Comparison of ENCODE assay signal across 24 cellular contexts in the genomic region with DNA sequence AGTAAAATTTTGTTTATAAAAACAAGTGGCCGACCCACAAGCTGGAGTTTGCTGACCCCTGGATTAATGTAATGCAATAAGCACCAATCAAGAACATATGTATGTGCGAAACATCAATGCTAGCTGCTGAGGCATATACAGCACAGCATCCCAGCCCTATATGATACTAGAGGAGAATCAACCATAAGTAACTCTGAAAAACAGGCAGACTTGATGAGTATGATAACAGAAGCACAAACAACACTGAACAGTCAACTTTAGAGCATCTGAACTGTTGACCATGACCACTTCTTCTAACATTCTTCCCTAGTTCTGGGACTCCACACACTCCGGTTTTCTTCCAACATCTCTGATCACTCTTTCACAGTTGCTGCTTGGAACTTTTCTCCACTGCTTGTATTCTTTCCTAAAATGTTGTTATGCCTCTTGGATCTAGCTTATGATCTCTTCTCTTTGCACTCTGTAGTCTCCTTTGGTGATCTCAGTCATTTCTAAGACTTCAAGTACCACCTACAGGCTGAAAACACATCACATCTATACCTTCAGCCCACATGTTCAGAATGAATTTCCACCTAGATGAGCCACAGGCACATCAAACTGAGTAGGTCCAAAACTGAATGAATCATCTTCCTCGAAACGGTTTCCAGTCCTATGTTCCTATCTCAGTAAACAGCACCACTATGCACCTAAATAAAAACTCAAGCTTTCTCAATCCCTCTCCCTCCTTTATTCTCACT. TPM values are rescaled to one million over a fixed set of nuclear protein-coding genes. Genes with fewer than 3 reads are reported as not detected.
A peak's percentile ranks its signal among the peaks of the same experiment; 100 is the strongest.
DNase-seq lines count a peak whose midpoint lies in the region; ATAC-seq, FAIRE-seq and TF ChIP-seq lines count a peak whose summit lies in the region.
"Had no signal": no experiment of that assay in that cellular context is flagged by ENCODE, and none has a peak within 500 bp of the region (broad histone marks: within the 10 kb centered on the region; RNA-seq: fewer than 3 reads in every experiment).

No MANE protein-coding gene starts in this region.

- no peaks in the 10 kb centered on the region for H4K20me1 ChIP-seq in GM12878 (ENCODE audit: control insufficient read depth, insufficient read depth)
- no peaks in the 10 kb centered on the region for H4K20me1 ChIP-seq in hepatocyte (ENCODE audit: insufficient read depth, poor library complexity, severe bottlenecking)
- H4K20me1 ChIP-seq: BLaER1 treated with 17β-estradiol and CSF1 and Interleukin-3, amounts not matched to agents 10 nM and 100 nM had no signal

- WGBS in GM12878 (ENCODE audit: insufficient coverage, insufficient replicate concordance, low lambda C conversion rate, missing lambda C conversion rate) = 2% methylated on average over 5 of the region's 5 CpGs
- 82% methylated on average over 5 of the region's 5 CpGs for WGBS in hepatocyte (ENCODE audit: low lambda C conversion rate, missing lambda C conversion rate)

- H3K36me3 ChIP-seq in GM12878 (ENCODE audit: control insufficient read depth in 2 of 2, insufficient read depth in 2 of 2, low read length in 1 of 2) = no peaks in the 10 kb centered on the region
- H3K36me3 ChIP-seq in hepatocyte (replicated peaks; ENCODE audit: insufficient read depth, low read depth) = no peaks in the 10 kb centered on the region
- H3K36me3 ChIP-seq: BLaER1 treated with 17β-estradiol and CSF1 and Interleukin-3, amounts not matched to agents 10 nM and 100 nM had no signal

- H3K27me3 ChIP-seq in GM12878 (replicated peaks in 1 of 2; ENCODE audit: control insufficient read depth in 2 of 2, insufficient read depth in 2 of 2, low read length in 1 of 2) (no peaks in the 10 kb centered on the region), hepatocyte (no peaks in the 10 kb centered on the region)
- H3K27me3 ChIP-seq: BLaER1 treated with 17β-estradiol and CSF1 and Interleukin-3, amounts not matched to agents 10 nM and 100 nM had no signal

- no peak overlapping the region for H3K4me3 Mint-ChIP-seq in activated CD4-positive, alpha-beta T cell treated with anti-CD3 and anti-CD28 coated beads for 36 hours
- no peak overlapping the region for H3K4me3 Mint-ChIP-seq in stimulated activated effector memory CD8-positive, alpha-beta T cell treated with anti-CD3 and anti-CD28 coated beads, Interleukin-12 subunit alpha, Interleukin-12 subunit beta, amount 100 ng/mL, for 72 hours
- H3K4me3 Mint-ChIP-seq: CD4-positive, alpha-beta memory T cell had no signal

- no peak overlapping the region for H3K4me3 ChIP-seq in GM12878
- no peak overlapping the region for H3K4me3 ChIP-seq in hepatocyte
- H3K4me3 ChIP-seq: BLaER1 treated with 17β-estradiol and CSF1 and Interleukin-3, amounts not matched to agents 10 nM and 100 nM had no signal

- TF ChIP-seq RAD21 in GM12878 (IDR thresholded peaks at IDR 0.05; ENCODE audit: insufficient read depth, low read depth, low read length) = no peak

- H3K9ac ChIP-seq in GM12878 (ENCODE audit: control insufficient read depth, insufficient read depth, low read length) = no peak overlapping the region
- H3K9ac ChIP-seq: BLaER1 treated with 17β-estradiol and CSF1 and Interleukin-3, amounts not matched to agents 10 nM and 100 nM had no signal

- SMC1A ChIA-PET in GM12878 (lab: Charles Lee; ENCODE audit: uncharacterized antibody, unreplicated experiment) = interaction anchor here (0.6 to 9.6 kb wide), 23 partner anchors 8 to 283 kb away, joined by 3 to 116 read pairs (median 4); no protein-coding TSS in a partner anchor

- peak in 1 of 3 experiments; percentile 25; a peak in 1 of 6 replicates for TF ChIP-seq CTCF in GM12878 (IDR thresholded peaks at IDR 0.05 in 2 of 3, conservative IDR thresholded peaks at IDR 0.05 in 1 of 3; ENCODE audit: control insufficient read depth in 2 of 3, extremely low read depth in 1 of 3, insufficient read depth in 1 of 3, low read depth in 3 of 3, low read length in 3 of 3)
- no peak for TF ChIP-seq CTCF in hepatocyte (IDR thresholded peaks at IDR 0.05; ENCODE audit: poor library complexity)

- H2AFZ ChIP-seq in GM12878 (ENCODE audit: control insufficient read depth, low read depth, low read length) (no peak overlapping the region), hepatocyte (no peak overlapping the region)

- RAD21 ChIA-PET in GM12878 (lab: Charles Lee; ENCODE audit: unreplicated experiment) = interaction anchor here (0.7 to 4.2 kb wide), 26 partner anchors 8 to 287 kb away, joined by 3 to 56 read pairs (median 4); no protein-coding TSS in a partner anchor

- DNase-seq in activated CD4-positive, alpha-beta T cell treated with anti-CD3 and anti-CD28 coated beads for 36 hours = no peak
- no peak for DNase-seq in activated CD4-positive, alpha-beta T cell treated with anti-CD3 and anti-CD28 coated beads, Interleukin-2, amount 50 U/mL, for 48 hours
- DNase-seq in HTR-8/SVneo (ENCODE audit: insufficient read length, low spot score) = no peak
- no peak for DNase-seq in GM12878 (ENCODE audit: low read depth, low spot score)
- no peak for DNase-seq in stimulated activated effector memory CD8-positive, alpha-beta T cell treated with anti-CD3 and anti-CD28 coated beads, Interleukin-12 subunit alpha, Interleukin-12 subunit beta, amount 100 ng/mL, for 72 hours (ENCODE audit: low spot score in 2 of 2)
- DNase-seq in NCI-H2171 (lab: John Stamatoyannopoulos, UW) = no peak
- no peak for DNase-seq in hepatocyte (ENCODE audit: low spot score)
- DNase-seq: Caco-2; CD4-positive, alpha-beta memory T cell; DND-41; KG1; NCI-H1105 treated with DMSO at 0.1 percent for 48 hours; NCI-H2029 treated with DMSO at 0.1 percent for 48 hours; NCI-H345; NCI-H524; NCI-H774; NK-92 treated with Interleukin-12 subunit alpha and Interleukin-12 subunit beta, amount 100 ng/mL, for 24 hours had no signal

- POLR2A ChIA-PET in activated CD4-positive, alpha-beta T cell treated with anti-CD3 and anti-CD28 coated beads for 36 hours (lab: Charles Lee) = no interaction called here
- POLR2A ChIA-PET in GM12878 (lab: Charles Lee) = interaction anchor here (0.7 to 1.6 kb wide), 3 partner anchors 13 to 109 kb away, joined by 3 to 4 read pairs (median 4); no protein-coding TSS in a partner anchor

- H3K9me3 Mint-ChIP-seq in activated CD4-positive, alpha-beta T cell treated with anti-CD3 and anti-CD28 coated beads for 36 hours (ENCODE audit: low read depth) = no peaks in the 10 kb centered on the region
- H3K9me3 Mint-ChIP-seq in stimulated activated effector memory CD8-positive, alpha-beta T cell treated with anti-CD3 and anti-CD28 coated beads, Interleukin-12 subunit alpha, Interleukin-12 subunit beta, amount 100 ng/mL, for 72 hours = no peaks in the 10 kb centered on the region

- H3K4me1 ChIP-seq in GM12878 (ENCODE audit: control insufficient read depth, insufficient read depth, low read length) (no peaks in the 10 kb centered on the region; the same call in 1 of the 2 replicates), hepatocyte (ENCODE audit: insufficient read depth) (peaks cover 3% of the 10 kb centered on the region)

- no peaks in the 10 kb centered on the region for H3K9me2 ChIP-seq in hepatocyte (replicated peaks; ENCODE audit: insufficient read depth)

- no peak for TF ChIP-seq EP300 in GM12878 (IDR thresholded peaks at IDR 0.05; ENCODE audit: borderline replicate concordance in 1 of 2, control insufficient read depth in 1 of 2, low read depth in 2 of 2, low read length in 2 of 2)

- H3K27ac ChIP-seq in GM12878 (ENCODE audit: control insufficient read depth, insufficient read depth) (no peak overlapping the region), hepatocyte (no peak overlapping the region)
- H3K27ac ChIP-seq: 22Rv1; BLaER1 treated with 17β-estradiol and CSF1 and Interleukin-3, amounts not matched to agents 10 nM and 100 nM had no signal

- no peaks in the 10 kb centered on the region for H3K36me3 Mint-ChIP-seq in activated CD4-positive, alpha-beta T cell treated with anti-CD3 and anti-CD28 coated beads for 36 hours (ENCODE audit: low read depth)
- H3K36me3 Mint-ChIP-seq in stimulated activated effector memory CD8-positive, alpha-beta T cell treated with anti-CD3 and anti-CD28 coated beads, Interleukin-12 subunit alpha, Interleukin-12 subunit beta, amount 100 ng/mL, for 72 hours = no peaks in the 10 kb centered on the region
- H3K36me3 Mint-ChIP-seq: CD4-positive, alpha-beta memory T cell had no signal

- H3K27ac Mint-ChIP-seq in activated CD4-positive, alpha-beta T cell treated with anti-CD3 and anti-CD28 coated beads for 36 hours = no peak overlapping the region
- H3K27ac Mint-ChIP-seq in stimulated activated effector memory CD8-positive, alpha-beta T cell treated with anti-CD3 and anti-CD28 coated beads, Interleukin-12 subunit alpha, Interleukin-12 subunit beta, amount 100 ng/mL, for 72 hours = no peak overlapping the region
- H3K27ac Mint-ChIP-seq: CD4-positive, alpha-beta memory T cell had no signal

- intact Hi-C loops in activated CD4-positive, alpha-beta T cell treated with anti-CD3 and anti-CD28 coated beads for 36 hours (cut with DNase I, micrococcal nuclease) = loop anchor here in 1 of 2 experiments (10.0 kb wide), 1 partner anchor 398 kb away; no protein-coding TSS in a partner anchor
- intact Hi-C loops in GM12878 (cut with micrococcal nuclease; ENCODE audit: unreplicated experiment) = loop anchor here (5.0 kb wide), 1 partner anchor 185 kb away; no protein-coding TSS in a partner anchor

- CTCF ChIA-PET in activated CD4-positive, alpha-beta T cell treated with anti-CD3 and anti-CD28 coated beads for 36 hours (lab: Charles Lee) = interaction anchor here (0.6 to 1.5 kb wide), 3 partner anchors 11 to 139 kb away, joined by 3 read pairs; no protein-coding TSS in a partner anchor
- CTCF ChIA-PET in GM12878 (lab: Yijun Ruan, JAX) = interaction anchor here (0.6 to 6.8 kb wide), 21 partner anchors 9 to 304 kb away, joined by 3 to 79 read pairs (median 5); no protein-coding TSS in a partner anchor

- H3K4me1 Mint-ChIP-seq in activated CD4-positive, alpha-beta T cell treated with anti-CD3 and anti-CD28 coated beads for 36 hours = no peaks in the 10 kb centered on the region
- H3K4me1 Mint-ChIP-seq in stimulated activated effector memory CD8-positive, alpha-beta T cell treated with anti-CD3 and anti-CD28 coated beads, Interleukin-12 subunit alpha, Interleukin-12 subunit beta, amount 100 ng/mL, for 72 hours = no peaks in the 10 kb centered on the region
- H3K4me1 Mint-ChIP-seq: CD4-positive, alpha-beta memory T cell had no signal

- in situ Hi-C loops in GM12878 (cut with MboI) = no loop called here

- FAIRE-seq in HTR-8/SVneo (lab: Jason Lieb, UNC) = peak; percentile 51
- FAIRE-seq in GM12878 (lab: Jason Lieb, UNC) = peak; percentile 18
- FAIRE-seq: GM12892, GM18507, GM19239 had no signal

- BruUV-seq in GM12878 (replicated peaks; lab: Mats Ljungman, UMichigan) = no TSS peak

- no peaks in the 10 kb centered on the region for H3K79me2 ChIP-seq in GM12878 (ENCODE audit: control insufficient read depth, insufficient read depth, low read length)
- H3K79me2 ChIP-seq in hepatocyte = peaks cover 69% of the 10 kb centered on the region

- no peaks in the 10 kb centered on the region for H3K9me3 ChIP-seq in GM12878 (replicated peaks; ENCODE audit: control insufficient read depth, insufficient read depth, low read length)
- H3K9me3 ChIP-seq in hepatocyte (ENCODE audit: low read depth) = no peaks in the 10 kb centered on the region
- H3K9me3 ChIP-seq: BLaER1 treated with 17β-estradiol and CSF1 and Interleukin-3, amounts not matched to agents 10 nM and 100 nM; Caco-2 had no signal

- no peak for TF ChIP-seq POLR2A in GM12878 (IDR thresholded peaks at IDR 0.05; ENCODE audit: low read depth, low read length)

- H3K4me2 ChIP-seq in GM12878 (ENCODE audit: control insufficient read depth, insufficient read depth) (no peak overlapping the region), hepatocyte (no peak overlapping the region)

- no peaks in the 10 kb centered on the region for H3K27me3 Mint-ChIP-seq in activated CD4-positive, alpha-beta T cell treated with anti-CD3 and anti-CD28 coated beads for 36 hours

- ATAC-seq in activated CD4-positive, alpha-beta T cell treated with anti-CD3 and anti-CD28 coated beads for 36 hours = peak; percentile 76
- ATAC-seq in GM12878 = peak; percentile 69
- peak; percentile 80 for ATAC-seq in stimulated activated effector memory CD8-positive, alpha-beta T cell treated with anti-CD3 and anti-CD28 coated beads, Interleukin-12 subunit alpha, Interleukin-12 subunit beta, amount 100 ng/mL, for 72 hours
- ATAC-seq in HG03469 (IDR thresholded peaks at IDR 0.05; ENCODE audit: unreplicated experiment) = no peak
- ATAC-seq: Panc1 had no signal

RNA-seq across cellular contexts. Expression of gene STXBP6, which starts 57.2 kb away (rescaled TPM):
- not detected for total RNA-seq in activated CD4-positive, alpha-beta T cell treated with anti-CD3 and anti-CD28 coated beads for 36 hours
- 12.3 and 12.7 TPM in 2 replicates for total RNA-seq in GM12878 (2013; cell fraction: nucleolus; rRNA removed)
- total RNA-seq in GM12878 (2014; rRNA removed) (1.9 and 2.0 TPM in 2 replicates), GM12878 (2014; rRNA removed; fragmentation: Illumina TruSeq; extraction: Trizol) (1.6 and 1.8 TPM in 2 replicates), GM12878 (2021) (1.5 and 1.7 TPM in 2 replicates), hepatocyte (34.1 and 48.8 TPM in 2 replicates)
- polyA plus RNA-seq in GM12878 (2011; ENCODE audit: low read depth) = 1.5 TPM
- polyA plus RNA-seq in GM12878 (2011; rRNA removed) (47.3 and 58.0 TPM in 2 replicates), GM12878 (2014; fragmentation: Illumina TruSeq; extraction: Trizol) (0.71 and 2.0 TPM in 2 replicates), GM12878 (2014; fragmentation: Nextera tagmentation; extraction: Ambion mirVana) (1 to 10 TPM; 1.2 to 1.8 TPM), GM12878 (2014; rRNA removed) (1.8 TPM in 2 replicates), GM12878 (2016; fragmentation: Nextera tagmentation; extraction: Ambion mirVana) (1 to 10 TPM; 1.9 to 2.8 TPM), hepatocyte (44.9 and 54.6 TPM in 2 replicates)
- polyA plus RNA-seq in GM12878 (2011; cell fraction: cytosol; rRNA removed) = 22.5 and 28.7 TPM in 2 replicates
- polyA plus RNA-seq in GM12878 (2011; cell fraction: nucleus; rRNA removed) = 18.2 and 19.0 TPM in 2 replicates
- 2.4 and 4.4 TPM in 2 replicates for polyA plus RNA-seq in GM12878 (2012)
- 21.7 and 26.0 TPM in 2 replicates for polyA minus RNA-seq in GM12878 (2011; rRNA and poly(A)+ RNA removed)
- polyA minus RNA-seq in GM12878 (2011; cell fraction: cytosol; rRNA and poly(A)+ RNA removed) = 5.1 and 6.0 TPM in 2 replicates
- 17.7 and 24.8 TPM in 2 replicates for polyA minus RNA-seq in GM12878 (2011; cell fraction: nucleus; rRNA and poly(A)+ RNA removed)
- total RNA-seq: CD4-positive, alpha-beta memory T cell had no signal
- polyA plus RNA-seq: CD4-positive, alpha-beta memory T cell had no signal
